Comparison of ENCODE assay signal across 17 cellular contexts in the genomic region with DNA sequence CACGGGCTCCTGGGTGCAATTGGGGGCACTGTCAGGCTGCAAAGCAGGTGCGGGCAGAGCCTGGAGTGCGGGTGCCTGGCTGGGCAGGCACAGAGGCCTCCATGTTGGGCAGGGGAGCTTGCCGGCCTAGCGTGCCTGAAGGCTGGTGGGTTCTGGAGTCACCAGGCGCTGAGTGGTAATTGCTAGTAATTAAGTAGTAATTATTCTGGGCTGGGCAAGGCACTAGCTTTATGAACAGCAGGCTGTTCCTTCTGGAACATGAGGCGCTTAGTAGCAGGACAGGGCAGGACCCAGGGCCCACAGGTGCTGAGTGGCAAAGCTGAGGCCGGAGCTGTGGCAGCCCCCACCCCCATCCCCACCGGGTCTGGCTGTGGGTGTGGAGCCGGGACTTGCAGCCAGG. TPM values are rescaled to one million over a fixed set of nuclear protein-coding genes. Genes with fewer than 3 reads are reported as not detected.
DNase-seq lines count a peak whose midpoint lies in the region; ATAC-seq lines count a peak whose summit lies in the region.
"Had no signal": no experiment of that assay in that cellular context is flagged by ENCODE, and none has a peak within 500 bp of the region (broad histone marks: within the 10 kb centered on the region; RNA-seq: fewer than 3 reads in every experiment).

No MANE protein-coding gene starts in this region.

- H2AFZ ChIP-seq in neuronal stem cell (ENCODE audit: low read length), result no peak overlapping the region

- H3K4me1 ChIP-seq in neuronal stem cell (ENCODE audit: control insufficient read depth in 2 of 2, insufficient read depth in 1 of 2, low read depth in 1 of 2, low read length in 2 of 2), result peaks cover 9 to 14% of the 10 kb centered on the region in 2 donors
- H3K4me1 ChIP-seq in effector memory CD4-positive, alpha-beta T cell (ENCODE audit: control insufficient read depth, insufficient read depth, low read length, poor library complexity, severe bottlenecking), result no peaks in the 10 kb centered on the region
- H3K4me1 ChIP-seq: SJSA1 had no signal

- H3K4me2 ChIP-seq in neuronal stem cell (ENCODE audit: insufficient read depth, low read length, poor library complexity, severe bottlenecking), result no peak overlapping the region

- no peak overlapping the region for H3K27ac ChIP-seq in neuronal stem cell (replicated peaks; ENCODE audit: low read length)
- H3K27ac ChIP-seq in effector memory CD4-positive, alpha-beta T cell (ENCODE audit: insufficient read depth, low read length, poor library complexity, severe bottlenecking), result no peak overlapping the region
- H3K27ac ChIP-seq: SJSA1 had no signal

- H3K4me3 ChIP-seq in neuronal stem cell (ENCODE audit: low read length in 2 of 2), result no peak overlapping the region
- H3K4me3 ChIP-seq in effector memory CD4-positive, alpha-beta T cell (ENCODE audit: insufficient read depth, low read depth, low read length, poor library complexity, severe bottlenecking), result no peak overlapping the region
- H3K4me3 ChIP-seq: SJSA1 had no signal

- H3K79me1 ChIP-seq in neuronal stem cell (ENCODE audit: low read depth, low read length), result peaks cover 24% of the 10 kb centered on the region

- no peak overlapping the region for H2BK15ac ChIP-seq in neuronal stem cell (ENCODE audit: low read length)

- H3K23ac ChIP-seq in neuronal stem cell (ENCODE audit: low read depth, low read length, poor library complexity), result peak overlapping the region; percentile 66

- WGBS in neuronal stem cell (ENCODE audit: extremely low coverage in 2 of 2, insufficient read length in 2 of 2, insufficient replicate concordance in 1 of 2), 2 donors, result no CpG with 5 or more reads among the region's 10 CpGs

- no peak overlapping the region for H2BK120ac ChIP-seq in neuronal stem cell (ENCODE audit: low read depth, low read length)

- H3K14ac ChIP-seq in neuronal stem cell (ENCODE audit: low read length), result no peak overlapping the region

- peaks cover 39 to 44% of the 10 kb centered on the region in 2 donors for H3K36me3 ChIP-seq in neuronal stem cell (replicated peaks in 1 of 2; ENCODE audit: control insufficient read depth in 2 of 2, insufficient read depth in 2 of 2, low read length in 2 of 2)
- H3K36me3 ChIP-seq in effector memory CD4-positive, alpha-beta T cell (ENCODE audit: control insufficient read depth, insufficient read depth, low read length), result peaks cover 5% of the 10 kb centered on the region

- no peak overlapping the region for H4K91ac ChIP-seq in neuronal stem cell (ENCODE audit: low read depth, low read length, poor library complexity)

- H3K18ac ChIP-seq in neuronal stem cell (ENCODE audit: low read length), result peak overlapping the region; percentile 3

- intact Hi-C loops in sciatic nerve (cut with DNase I), result no loop called here

- H3K27me3 ChIP-seq in neuronal stem cell (ENCODE audit: control insufficient read depth in 3 of 3, insufficient read depth in 3 of 3, low read depth in 1 of 3, low read length in 3 of 3), result no peaks in the 10 kb centered on the region
- H3K27me3 ChIP-seq in effector memory CD4-positive, alpha-beta T cell (replicated peaks; ENCODE audit: control insufficient read depth, insufficient read depth, low read length, poor library complexity, severe bottlenecking), result no peaks in the 10 kb centered on the region
- H3K27me3 ChIP-seq: SJSA1 had no signal

- H3K9ac ChIP-seq in neuronal stem cell (ENCODE audit: low read depth, low read length, poor library complexity), result no peak overlapping the region

- peak; percentile 48 for DNase-seq in DMS 273 treated with DMSO at 0.1 percent for 48 hours (lab: John Stamatoyannopoulos, UW)
- DNase-seq in NCI-H1105 treated with DMSO at 0.1 percent for 48 hours (lab: John Stamatoyannopoulos, UW), result peak; percentile 93
- DNase-seq in NCI-H69 (lab: John Stamatoyannopoulos, UW), result peak; percentile 85
- DNase-seq in neuronal stem cell (ENCODE audit: low spot score), result no peak
- DNase-seq in sciatic nerve (ENCODE audit: low spot score), result no peak
- DNase-seq in effector memory CD4-positive, alpha-beta T cell, result no peak
- DNase-seq: CD4-positive, alpha-beta memory T cell; GF-D8; H7; Kasumi-1; MM.1S; NCI-H1092 treated with DMSO at 0.1 percent for 48 hours; NCI-H2107; NCI-H446; NCI-H774 had no signal

- H2AK5ac ChIP-seq in neuronal stem cell (ENCODE audit: low read depth, low read length), result no peak overlapping the region

- ATAC-seq in sciatic nerve, result no peak
- no peak for ATAC-seq in GM18511 (IDR thresholded peaks at IDR 0.05; ENCODE audit: unreplicated experiment)

- H2BK5ac ChIP-seq in neuronal stem cell (ENCODE audit: low read length), result no peak overlapping the region

- H2BK12ac ChIP-seq in neuronal stem cell (ENCODE audit: low read length), result no peak overlapping the region

- H4K8ac ChIP-seq in neuronal stem cell (ENCODE audit: low read depth, low read length), result no peak overlapping the region

- peaks cover 0 to 2% of the 10 kb centered on the region in 2 donors for H3K9me3 ChIP-seq in neuronal stem cell (replicated peaks in 1 of 2; ENCODE audit: control insufficient read depth in 2 of 2, insufficient read depth in 1 of 2, low read depth in 1 of 2, low read length in 2 of 2)
- no peaks in the 10 kb centered on the region for H3K9me3 ChIP-seq in effector memory CD4-positive, alpha-beta T cell (ENCODE audit: control insufficient read depth, low read length)
- H3K9me3 ChIP-seq: SJSA1 had no signal

- H3K4ac ChIP-seq in neuronal stem cell (ENCODE audit: low read length), result no peak overlapping the region

RNA-seq across cellular contexts. Expression of gene PLXNA1, which starts 25.3 kb away (rescaled TPM):
- polyA plus RNA-seq in neuronal stem cell (2013, experiment 1 of 2), result 31.7 TPM
- 32.1 TPM for polyA plus RNA-seq in neuronal stem cell (2013, experiment 2 of 2)
- total RNA-seq in sciatic nerve, result 35.9 TPM

Comparison
In these comparisons a context has a peak if more than half of its experiments do, and no peak if none do; other contexts are left out.
1. DNase-seq: peak in DMS 273 treated with DMSO at 0.1 percent for 48 hours (single experiment), NCI-H1105 treated with DMSO at 0.1 percent for 48 hours (single experiment) and NCI-H69 (single experiment); none in neuronal stem cell (single experiment), sciatic nerve (single experiment) and effector memory CD4-positive, alpha-beta T cell (0 of 3).